Comparison of ENCODE assay signal across 2 cellular contexts in the genomic region with DNA sequence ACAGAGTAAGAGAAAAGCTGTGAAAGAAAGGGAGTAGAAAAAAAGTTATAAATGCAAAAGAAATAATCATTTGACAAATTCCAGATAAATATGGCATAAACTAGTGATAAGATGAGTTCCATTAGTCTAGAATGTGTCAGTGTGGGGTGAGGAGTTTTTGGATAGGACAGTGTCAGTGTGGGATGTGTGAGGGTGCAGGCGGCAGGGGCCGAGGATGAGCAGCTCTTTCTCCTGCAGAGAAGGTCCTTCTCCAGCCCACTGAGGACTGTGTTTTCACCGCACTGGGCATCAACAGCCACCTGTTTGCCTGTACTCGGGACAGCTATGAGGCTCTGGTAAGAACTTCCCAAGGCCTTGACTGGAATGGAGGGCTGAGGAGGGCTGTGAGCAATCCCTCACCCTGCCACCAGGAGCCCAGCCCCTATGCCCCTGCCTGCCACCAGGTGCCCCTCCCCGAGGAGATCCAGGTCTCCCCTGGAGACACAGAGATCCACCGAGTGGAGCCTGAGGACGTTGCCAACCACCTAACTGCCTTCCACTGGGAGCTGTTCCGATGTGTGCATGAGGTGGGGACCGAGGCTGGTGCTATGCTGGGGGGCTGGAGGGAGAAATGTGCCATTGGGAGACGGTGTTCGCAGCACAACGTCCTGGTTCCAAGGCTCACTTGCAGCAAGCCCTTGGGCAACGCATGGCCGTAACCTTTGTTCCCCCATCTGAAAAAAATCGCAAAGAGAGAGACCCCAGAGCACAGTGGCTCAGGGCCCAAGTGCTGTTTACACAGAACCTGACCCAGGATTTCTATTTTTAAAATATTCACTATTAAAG.
A peak's percentile ranks its signal among the peaks of the same experiment; 100 is the strongest.
TF ChIP-seq lines count a peak whose summit lies in the region.

No MANE protein-coding gene starts in this region.

TF ChIP-seq in HEK293, 187 proteins besides CTCF, POLR2A, EP300 and RAD21:
- TF ChIP-seq KLF9 (tag by site-specific recombination; IDR thresholded peaks at IDR 0.05; ENCODE audit: low read depth) (no peak), ZXDB (tag by site-specific recombination; IDR thresholded peaks at IDR 0.05) (no peak), KLF16 (tag by site-specific recombination; IDR thresholded peaks at IDR 0.05) (no peak), OVOL3 (tag by site-specific recombination; IDR thresholded peaks at IDR 0.05) (no peak), YY1 (tag by site-specific recombination; IDR thresholded peaks at IDR 0.05) (no peak), GLIS1 (tag by site-specific recombination; IDR thresholded peaks at IDR 0.05) (peak; percentile 38; the same call in 1 of the 2 replicates), SP3 (tag by site-specific recombination; IDR thresholded peaks at IDR 0.05) (no peak), ZNF23 (tag by site-specific recombination; IDR thresholded peaks at IDR 0.05; ENCODE audit: borderline replicate concordance) (no peak), TCF7L2 (IDR thresholded peaks at IDR 0.05; ENCODE audit: borderline replicate concordance, low read depth, low read length) (no peak), ZNF561 (tag by site-specific recombination; IDR thresholded peaks at IDR 0.05; ENCODE audit: borderline replicate concordance) (no peak), SP2 (tag by site-specific recombination; IDR thresholded peaks at IDR 0.05) (no peak), ZNF341 (tag by site-specific recombination; IDR thresholded peaks at IDR 0.05; ENCODE audit: low read depth) (no peak), RBAK (tag by site-specific recombination; IDR thresholded peaks at IDR 0.05) (no peak), SCRT2 (tag by site-specific recombination; IDR thresholded peaks at IDR 0.05) (peak; percentile 91), ZNF777 (tag by site-specific recombination; IDR thresholded peaks at IDR 0.05; ENCODE audit: borderline replicate concordance) (no peak), ZNF169 (tag by site-specific recombination; IDR thresholded peaks at IDR 0.05) (no peak), ZNF266 (tag by site-specific recombination; IDR thresholded peaks at IDR 0.05; ENCODE audit: low read depth) (no peak), ZBTB8A (tag by site-specific recombination; IDR thresholded peaks at IDR 0.05) (peak; percentile 65), BCL11A (tag by site-specific recombination; IDR thresholded peaks at IDR 0.05; ENCODE audit: low read depth) (no peak), HOXA7 (CRISPR knock-in tag; IDR thresholded peaks at IDR 0.05; ENCODE audit: borderline replicate concordance) (no peak), ZNF146 (tag by site-specific recombination; IDR thresholded peaks at IDR 0.05) (no peak), GLIS2 (tag by site-specific recombination; IDR thresholded peaks at IDR 0.05) (0 out of 2 replicates have a peak, but pooled peaks have one; percentile 21), ZNF324 (tag by site-specific recombination; IDR thresholded peaks at IDR 0.05) (no peak), GLI2 (tag by site-specific recombination; IDR thresholded peaks at IDR 0.05; ENCODE audit: borderline replicate concordance, low read depth) (no peak)
- TF ChIP-seq, protein P1, sequence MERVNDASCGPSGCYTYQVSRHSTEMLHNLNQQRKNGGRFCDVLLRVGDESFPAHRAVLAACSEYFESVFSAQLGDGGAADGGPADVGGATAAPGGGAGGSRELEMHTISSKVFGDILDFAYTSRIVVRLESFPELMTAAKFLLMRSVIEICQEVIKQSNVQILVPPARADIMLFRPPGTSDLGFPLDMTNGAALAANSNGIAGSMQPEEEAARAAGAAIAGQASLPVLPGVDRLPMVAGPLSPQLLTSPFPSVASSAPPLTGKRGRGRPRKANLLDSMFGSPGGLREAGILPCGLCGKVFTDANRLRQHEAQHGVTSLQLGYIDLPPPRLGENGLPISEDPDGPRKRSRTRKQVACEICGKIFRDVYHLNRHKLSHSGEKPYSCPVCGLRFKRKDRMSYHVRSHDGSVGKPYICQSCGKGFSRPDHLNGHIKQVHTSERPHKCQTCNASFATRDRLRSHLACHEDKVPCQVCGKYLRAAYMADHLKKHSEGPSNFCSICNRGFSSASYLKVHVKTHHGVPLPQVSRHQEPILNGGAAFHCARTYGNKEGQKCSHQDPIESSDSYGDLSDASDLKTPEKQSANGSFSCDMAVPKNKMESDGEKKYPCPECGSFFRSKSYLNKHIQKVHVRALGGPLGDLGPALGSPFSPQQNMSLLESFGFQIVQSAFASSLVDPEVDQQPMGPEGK (tag by site-specific recombination; IDR thresholded peaks at IDR 0.05) = peak; percentile 16; the same call in 1 of the 2 replicates
- TF ChIP-seq, protein P2, sequence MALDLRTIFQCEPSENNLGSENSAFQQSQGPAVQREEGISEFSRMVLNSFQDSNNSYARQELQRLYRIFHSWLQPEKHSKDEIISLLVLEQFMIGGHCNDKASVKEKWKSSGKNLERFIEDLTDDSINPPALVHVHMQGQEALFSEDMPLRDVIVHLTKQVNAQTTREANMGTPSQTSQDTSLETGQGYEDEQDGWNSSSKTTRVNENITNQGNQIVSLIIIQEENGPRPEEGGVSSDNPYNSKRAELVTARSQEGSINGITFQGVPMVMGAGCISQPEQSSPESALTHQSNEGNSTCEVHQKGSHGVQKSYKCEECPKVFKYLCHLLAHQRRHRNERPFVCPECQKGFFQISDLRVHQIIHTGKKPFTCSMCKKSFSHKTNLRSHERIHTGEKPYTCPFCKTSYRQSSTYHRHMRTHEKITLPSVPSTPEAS (tag by site-specific recombination; IDR thresholded peaks at IDR 0.05) = no peak
- TF ChIP-seq, protein P3, sequence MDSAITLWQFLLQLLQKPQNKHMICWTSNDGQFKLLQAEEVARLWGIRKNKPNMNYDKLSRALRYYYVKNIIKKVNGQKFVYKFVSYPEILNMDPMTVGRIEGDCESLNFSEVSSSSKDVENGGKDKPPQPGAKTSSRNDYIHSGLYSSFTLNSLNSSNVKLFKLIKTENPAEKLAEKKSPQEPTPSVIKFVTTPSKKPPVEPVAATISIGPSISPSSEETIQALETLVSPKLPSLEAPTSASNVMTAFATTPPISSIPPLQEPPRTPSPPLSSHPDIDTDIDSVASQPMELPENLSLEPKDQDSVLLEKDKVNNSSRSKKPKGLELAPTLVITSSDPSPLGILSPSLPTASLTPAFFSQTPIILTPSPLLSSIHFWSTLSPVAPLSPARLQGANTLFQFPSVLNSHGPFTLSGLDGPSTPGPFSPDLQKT (IDR thresholded peaks at IDR 0.05; ENCODE audit: borderline replicate concordance, low read depth, low read length) = no peak

TF ChIP-seq in endothelial cell of umbilical vein, 7 proteins besides CTCF, POLR2A, EP300 and RAD21:
- no peak for TF ChIP-seq JUN (IDR thresholded peaks at IDR 0.05; ENCODE audit: borderline replicate concordance, insufficient read depth, insufficient read length, low read depth)
- no peak for TF ChIP-seq EZH2 (IDR thresholded peaks at IDR 0.05; ENCODE audit: borderline replicate concordance, low read depth, low read length, severe bottlenecking)
- TF ChIP-seq, protein P4, sequence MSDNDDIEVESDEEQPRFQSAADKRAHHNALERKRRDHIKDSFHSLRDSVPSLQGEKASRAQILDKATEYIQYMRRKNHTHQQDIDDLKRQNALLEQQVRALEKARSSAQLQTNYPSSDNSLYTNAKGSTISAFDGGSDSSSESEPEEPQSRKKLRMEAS (IDR thresholded peaks at IDR 0.05; ENCODE audit: insufficient read depth, insufficient read length) = no peak
- TF ChIP-seq GATA2 (IDR thresholded peaks at IDR 0.05; ENCODE audit: insufficient read depth, insufficient read length, low read depth, low read length) = no peak
- no peak for TF ChIP-seq MYC (IDR thresholded peaks at IDR 0.05; ENCODE audit: low read depth, low read length)
- no peak for TF ChIP-seq FOS (IDR thresholded peaks at IDR 0.05; ENCODE audit: borderline replicate concordance, insufficient read depth, low read length)
- no peak for TF ChIP-seq POLR2AphosphoS5 (IDR thresholded peaks at IDR 0.05; ENCODE audit: insufficient read depth, low read depth, low read length)
